In genomic region chr22:29082826-29083545, GRCh38 we compare ENCODE assay signal across 18 cellular contexts. TPM values are rescaled to one million over a fixed set of nuclear protein-coding genes. Genes with fewer than 3 reads are reported as not detected.
A peak's percentile ranks its signal among the peaks of the same experiment; 100 is the strongest.
DNase-seq lines count a peak whose midpoint lies in the region; ATAC-seq and TF ChIP-seq lines count a peak whose summit lies in the region.
"Had no signal": no experiment of that assay in that cellular context is flagged by ENCODE, and none has a peak within 500 bp of the region (broad histone marks: within the 10 kb centered on the region; RNA-seq: fewer than 3 reads in every experiment).

No MANE protein-coding gene starts in this region.

- H3K4me1 ChIP-seq in cardiac muscle cell (ENCODE audit: low read depth) (peaks cover 17% of the 10 kb centered on the region), SJCRH30 (peaks cover 51% of the 10 kb centered on the region), lower lobe of right lung (peaks cover 48% of the 10 kb centered on the region), suprapubic skin (peaks cover 46% of the 10 kb centered on the region)
- H3K4me1 ChIP-seq: BLaER1 had no signal

- no peaks in the 10 kb centered on the region for H3K36me3 ChIP-seq in cardiac muscle cell
- H3K36me3 ChIP-seq in SJCRH30: 0 out of 2 replicates have a peak, but pooled peaks cover 2% of the 10 kb centered on the region
- H3K36me3 ChIP-seq in lower lobe of right lung: no peaks in the 10 kb centered on the region
- no peaks in the 10 kb centered on the region for H3K36me3 ChIP-seq in suprapubic skin
- H3K36me3 ChIP-seq: BLaER1, MG63 had no signal

- TF ChIP-seq CTCF in cardiac muscle cell (IDR thresholded peaks at IDR 0.05; ENCODE audit: low read depth, low read length) (no peak), lower lobe of right lung (IDR thresholded peaks at IDR 0.05) (no peak), suprapubic skin (IDR thresholded peaks at IDR 0.05) (no peak)

- H3K36me3 Mint-ChIP-seq in T-helper 2 cell treated with Interferon-gamma antibody and Interleukin-4, amounts not matched to agents 5 μg/mL and 100 μg/mL, for 36 hours (ENCODE audit: low read depth): no peaks in the 10 kb centered on the region

- H3K4me3 Mint-ChIP-seq in T-helper 2 cell treated with Interferon-gamma antibody and Interleukin-4, amounts not matched to agents 5 μg/mL and 100 μg/mL, for 36 hours: no peak overlapping the region

- H3K4me3 ChIP-seq in cardiac muscle cell (no peak overlapping the region), SJCRH30 (no peak overlapping the region), lower lobe of right lung (no peak overlapping the region), suprapubic skin (no peak overlapping the region)
- H3K4me3 ChIP-seq: BLaER1, MG63 had no signal

- no peaks in the 10 kb centered on the region for H3K9me3 ChIP-seq in cardiac muscle cell (ENCODE audit: low read depth)
- H3K9me3 ChIP-seq in SJCRH30 (replicated peaks): no peaks in the 10 kb centered on the region
- H3K9me3 ChIP-seq in lower lobe of right lung: no peaks in the 10 kb centered on the region
- H3K9me3 ChIP-seq in suprapubic skin: no peaks in the 10 kb centered on the region
- H3K9me3 ChIP-seq: BLaER1, MG63 had no signal

- H3K4me1 Mint-ChIP-seq in T-helper 2 cell treated with Interferon-gamma antibody and Interleukin-4, amounts not matched to agents 5 μg/mL and 100 μg/mL, for 36 hours (ENCODE audit: low read depth): peaks cover 3% of the 10 kb centered on the region

- H3K27ac Mint-ChIP-seq in T-helper 2 cell treated with Interferon-gamma antibody and Interleukin-4, amounts not matched to agents 5 μg/mL and 100 μg/mL, for 36 hours: no peak overlapping the region

- peak overlapping the region; percentile 55 for H3K27ac ChIP-seq in cardiac muscle cell
- peak overlapping the region; percentile 39; the same call in 1 of the 2 replicates for H3K27ac ChIP-seq in SJCRH30
- H3K27ac ChIP-seq in lower lobe of right lung: peak overlapping the region; percentile 38
- peak overlapping the region; percentile 43 for H3K27ac ChIP-seq in suprapubic skin
- H3K27ac ChIP-seq: 22Rv1, BLaER1 had no signal

- TF ChIP-seq EP300 in suprapubic skin (IDR thresholded peaks at IDR 0.05): no peak

- no peak for ATAC-seq in lower lobe of right lung

- no peak for TF ChIP-seq POLR2A in suprapubic skin (IDR thresholded peaks at IDR 0.05)

- H3K27me3 Mint-ChIP-seq in T-helper 2 cell treated with Interferon-gamma antibody and Interleukin-4, amounts not matched to agents 5 μg/mL and 100 μg/mL, for 36 hours (ENCODE audit: low read depth): peaks cover 35% of the 10 kb centered on the region

- H3K27me3 ChIP-seq in cardiac muscle cell (no peaks in the 10 kb centered on the region), SJCRH30 (no peaks in the 10 kb centered on the region), lower lobe of right lung (ENCODE audit: low read depth) (no peaks in the 10 kb centered on the region), suprapubic skin (no peaks in the 10 kb centered on the region)
- H3K27me3 ChIP-seq: BLaER1, MG63 had no signal

- H3K9me3 Mint-ChIP-seq in T-helper 2 cell treated with Interferon-gamma antibody and Interleukin-4, amounts not matched to agents 5 μg/mL and 100 μg/mL, for 36 hours: no peaks in the 10 kb centered on the region

- intact Hi-C loops in cardiac septum (cut with DNase I) (no loop called here), lower lobe of right lung (cut with DNase I) (no loop called here)

- 90% methylated on average over 7 of the region's 7 CpGs for WGBS in suprapubic skin

- DNase-seq in cardiac muscle cell (ENCODE audit: low read depth in 1 of 2, low spot score in 1 of 2): no peak
- no peak for DNase-seq in cardiac septum (ENCODE audit: low spot score)
- no peak for DNase-seq in SJCRH30
- no peak for DNase-seq in lower lobe of right lung
- DNase-seq in suprapubic skin (ENCODE audit: low spot score in 2 of 2): no peak
- DNase-seq in middle frontal gyrus (ENCODE audit: extremely low spot score, low spot score): no peak
- DNase-seq in T-helper 2 cell treated with Interferon-gamma antibody and Interleukin-4, amounts not matched to agents 5 μg/mL and 100 μg/mL, for 36 hours (ENCODE audit: low spot score): no peak
- no peak for DNase-seq in GDM1 (lab: John Stamatoyannopoulos, UW)
- DNase-seq: Karpas-422, MG63, NCI-H1092, NCI-H146, NCI-H2081, NCI-H524, SHP77 treated with DMSO at 0.1 percent for 48 hours had no signal

RNA-seq across cellular contexts. Expression of gene KREMEN1, which starts 10.2 kb away (rescaled TPM):
- 19.0 and 20.3 TPM in 2 replicates for total RNA-seq in cardiac muscle cell
- polyA plus RNA-seq in cardiac muscle cell: 18.0 and 18.1 TPM in 2 replicates
- total RNA-seq in cardiac septum: 52.1 TPM
- total RNA-seq in SJCRH30 (2014; rRNA removed; shearing (Covaris generic)): 37.5 and 45.7 TPM in 2 replicates
- 23.5 TPM for total RNA-seq in lower lobe of right lung
- total RNA-seq in suprapubic skin: 10 to 100 TPM; 51.6 to 71.1 (median 60.9) TPM

RNA-seq across cellular contexts. Expression of gene C22orf31, which starts 21.4 kb away (rescaled TPM):
- total RNA-seq in cardiac muscle cell: not detected in 2 replicates
- polyA plus RNA-seq in cardiac muscle cell: not detected in 2 replicates
- not detected for total RNA-seq in cardiac septum
- not detected in 2 replicates for total RNA-seq in SJCRH30 (2014; rRNA removed; shearing (Covaris generic))
- total RNA-seq in lower lobe of right lung: not detected
- not detected for total RNA-seq in suprapubic skin
- total RNA-seq: Daoy had no signal
